In the genomic region with DNA sequence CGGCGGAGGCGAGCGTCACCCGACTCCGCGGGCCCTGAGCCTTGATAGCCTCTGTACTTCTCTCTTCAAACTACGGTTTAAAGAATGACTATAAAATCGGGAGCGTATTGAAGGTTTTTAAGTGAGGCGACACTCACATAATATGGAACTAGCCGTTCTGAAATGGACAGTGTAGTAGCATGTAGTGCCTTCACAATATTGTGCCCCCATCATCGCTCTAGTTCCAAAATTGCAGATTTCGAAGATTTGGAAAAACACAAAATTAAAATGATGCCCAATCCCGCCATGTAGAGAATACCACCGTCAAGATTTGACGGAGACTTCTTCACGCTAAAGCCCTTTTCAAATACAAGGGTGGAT, we compare ENCODE assay signal across 8 cellular contexts. TPM values are rescaled to one million over a fixed set of nuclear protein-coding genes. Genes with fewer than 3 reads are reported as not detected.
DNase-seq lines count a peak whose midpoint lies in the region; ATAC-seq, FAIRE-seq and TF ChIP-seq lines count a peak whose summit lies in the region.

No MANE protein-coding gene starts in this region.

- FAIRE-seq in endothelial cell of umbilical vein (lab: Jason Lieb, UNC) (no peak), pancreas (lab: Jason Lieb, UNC) (no peak), GM12891 (lab: Jason Lieb, UNC) (no peak)

- H3K27ac ChIP-seq in OCI-LY3 (ENCODE audit: low read length) (no peak overlapping the region), endothelial cell of umbilical vein (ENCODE audit: insufficient read depth, low read depth, low read length) (no peak overlapping the region), pancreas (peak overlapping the region in 3 of 4 donors; percentile 59 to 76 (median 73))

- H3K79me2 ChIP-seq in OCI-LY3 (ENCODE audit: low read length), result peaks cover 23% of the 10 kb centered on the region
- peaks cover 19% of the 10 kb centered on the region for H3K79me2 ChIP-seq in endothelial cell of umbilical vein (ENCODE audit: control insufficient read depth, insufficient read depth, low read length)

- peak overlapping the region; percentile 97 for H3K4me3 ChIP-seq in GM06990 (replicated peaks; ENCODE audit: low read depth, low read length)
- H3K4me3 ChIP-seq in OCI-LY3 (ENCODE audit: low read length), result peak overlapping the region; percentile 95
- H3K4me3 ChIP-seq in endothelial cell of umbilical vein (replicated peaks in 1 of 3; ENCODE audit: insufficient read depth in 1 of 3, low read depth in 1 of 3, low read length in 3 of 3), result peak overlapping the region in 1 of 3 experiments; percentile 15
- peak overlapping the region; percentile 77 to 99 (median 82) for H3K4me3 ChIP-seq in pancreas

- dilution Hi-C loops in endothelial cell of umbilical vein (cut with MboI; ENCODE audit: extremely low pct_ligation_motif_present, low sequenced_read_pairs), result no loop called here

- H3K27me3 ChIP-seq in GM06990 (replicated peaks; ENCODE audit: control insufficient read depth, insufficient read depth, low read length) (no peaks in the 10 kb centered on the region), OCI-LY3 (ENCODE audit: low read depth, low read length) (0 out of 2 replicates have a peak, but pooled peaks cover 2% of the 10 kb centered on the region), endothelial cell of umbilical vein (ENCODE audit: control insufficient read depth in 2 of 2, insufficient read depth in 2 of 2, low read length in 2 of 2) (peaks cover 3 to 7% of the 10 kb centered on the region in 2 experiments), pancreas (no peaks in the 10 kb centered on the region)

- H4K20me1 ChIP-seq in OCI-LY3 (ENCODE audit: insufficient read depth, low read length), result no peaks in the 10 kb centered on the region
- no peaks in the 10 kb centered on the region for H4K20me1 ChIP-seq in endothelial cell of umbilical vein (replicated peaks; ENCODE audit: control insufficient read depth, extremely low read depth, insufficient read depth, low read length)

- TF ChIP-seq POLR2A in endothelial cell of umbilical vein (IDR thresholded peaks at IDR 0.05; ENCODE audit: low read depth, low read length) (no peak), GM12891 (IDR thresholded peaks at IDR 0.05; ENCODE audit: low read depth, low read length) (no peak)

- CTCF ChIA-PET in endothelial cell of umbilical vein (lab: Charles Lee), result interaction anchor here (0.7 to 1.1 kb wide), 9 partner anchors 16 to 963 kb away, joined by 3 to 7 read pairs (median 3); partner anchors contain the start of gene TSEN2

- H3K36me3 ChIP-seq in GM06990 (ENCODE audit: control insufficient read depth, insufficient read depth, low read length) (peaks cover 5% of the 10 kb centered on the region), OCI-LY3 (replicated peaks; ENCODE audit: low read depth, low read length) (peaks cover 11% of the 10 kb centered on the region), endothelial cell of umbilical vein (ENCODE audit: control insufficient read depth in 2 of 2, extremely low read depth in 1 of 2, insufficient read depth in 2 of 2, low read length in 2 of 2) (peaks cover 0 to 7% of the 10 kb centered on the region in 2 experiments), pancreas (peaks cover 0 to 11% (median 9%) of the 10 kb centered on the region in 3 donors)

- H3K4me2 ChIP-seq in OCI-LY3 (ENCODE audit: low read length) (peak overlapping the region; percentile 79), endothelial cell of umbilical vein (ENCODE audit: insufficient read depth, low read length) (peak overlapping the region; percentile 38)

- DNase-seq in GM06990 (ENCODE audit: extremely low read depth, insufficient read length) (no peak), endothelial cell of umbilical vein (ENCODE audit: low read depth, low spot score) (no peak), pancreas (no peak), GM12891 (ENCODE audit: insufficient read length, low spot score) (no peak), NCI-H2029 treated with DMSO at 0.1 percent for 48 hours (lab: John Stamatoyannopoulos, UW) (no peak)
- no peak for DNase-seq in stimulated activated CD4-positive, alpha-beta T cell treated with anti-CD3 and anti-CD28 coated beads, Interleukin-4, amount 100 ng/mL, for 24 hours

- peak overlapping the region; percentile 95 for H2AFZ ChIP-seq in OCI-LY3 (ENCODE audit: low read depth, low read length)
- H2AFZ ChIP-seq in endothelial cell of umbilical vein (ENCODE audit: low read depth, low read length), result peak overlapping the region; percentile 49

- no peak for TF ChIP-seq CTCF in GM06990 (IDR thresholded peaks at IDR 0.05; ENCODE audit: insufficient read depth, low read length, poor library complexity, severe bottlenecking)
- TF ChIP-seq CTCF in OCI-LY3 (IDR thresholded peaks at IDR 0.05; ENCODE audit: low read depth, low read length), result no peak
- no peak for TF ChIP-seq CTCF in endothelial cell of umbilical vein (IDR thresholded peaks at IDR 0.05; ENCODE audit: extremely low read depth in 1 of 2, insufficient read depth in 1 of 2, low read depth in 1 of 2, low read length in 2 of 2)
- TF ChIP-seq CTCF in pancreas (IDR thresholded peaks at IDR 0.05), result peak in 1 of 4 donors; percentile 7

- POLR2A ChIA-PET in endothelial cell of umbilical vein (lab: Charles Lee), result no interaction called here

- 15 to 18% methylated on average over 18 of the region's 18 CpGs for WGBS in pancreas, 2 donors

- H3K9me3 ChIP-seq in OCI-LY3 (ENCODE audit: insufficient read depth, low read length) (no peaks in the 10 kb centered on the region), endothelial cell of umbilical vein (replicated peaks; ENCODE audit: control insufficient read depth, insufficient read depth, low read length) (no peaks in the 10 kb centered on the region), pancreas (no peaks in the 10 kb centered on the region)

- no TSS peak for BruUV-seq in endothelial cell of umbilical vein (replicated peaks; lab: Mats Ljungman, UMichigan)

- H3K9ac ChIP-seq in OCI-LY3 (ENCODE audit: low read length) (peak overlapping the region; percentile 56), endothelial cell of umbilical vein (replicated peaks; ENCODE audit: extremely low read depth, insufficient read depth, low read length) (no peak overlapping the region)

- no peaks in the 10 kb centered on the region for H3K9me1 ChIP-seq in endothelial cell of umbilical vein (replicated peaks; ENCODE audit: control insufficient read depth, extremely low read depth, insufficient read depth, low read length)

- H3K4me1 ChIP-seq in OCI-LY3 (ENCODE audit: low read length) (peaks cover 16% of the 10 kb centered on the region), endothelial cell of umbilical vein (ENCODE audit: control insufficient read depth, extremely low read depth, insufficient read depth, low read length) (peaks cover 15% of the 10 kb centered on the region), pancreas (peaks cover 0 to 8% (median 7%) of the 10 kb centered on the region in 3 donors)

- intact Hi-C loops in endothelial cell of umbilical vein (cut with micrococcal nuclease) (loop anchor here (2.0 to 5.0 kb wide), 2 partner anchors 130 to 332 kb away; no protein-coding TSS in a partner anchor), pancreas (cut with DNase I) (no loop called here)

- ATAC-seq in pancreas (no peak), HG03108 (IDR thresholded peaks at IDR 0.05; ENCODE audit: unreplicated experiment) (no peak)

TF ChIP-seq in endothelial cell of umbilical vein, 7 proteins besides CTCF, POLR2A, EP300 and RAD21:
- TF ChIP-seq FOS (IDR thresholded peaks at IDR 0.05; ENCODE audit: borderline replicate concordance, insufficient read depth, low read length) (no peak), EZH2 (IDR thresholded peaks at IDR 0.05; ENCODE audit: borderline replicate concordance, low read depth, low read length, severe bottlenecking) (no peak), POLR2AphosphoS5 (IDR thresholded peaks at IDR 0.05; ENCODE audit: insufficient read depth, low read depth, low read length) (no peak), MYC (IDR thresholded peaks at IDR 0.05; ENCODE audit: low read depth, low read length) (no peak), MAX (IDR thresholded peaks at IDR 0.05; ENCODE audit: insufficient read depth, insufficient read length) (no peak), GATA2 (IDR thresholded peaks at IDR 0.05; ENCODE audit: insufficient read depth, insufficient read length, low read depth, low read length) (no peak), JUN (IDR thresholded peaks at IDR 0.05; ENCODE audit: borderline replicate concordance, insufficient read depth, insufficient read length, low read depth) (no peak)
TF ChIP-seq in endothelial cell of umbilical vein: peak in this region for 0.

TF ChIP-seq in GM12891, 5 proteins besides CTCF, POLR2A, EP300 and RAD21:
- TF ChIP-seq SPI1 (IDR thresholded peaks at IDR 0.05; ENCODE audit: low read depth, low read length) (no peak), TAF1 (IDR thresholded peaks at IDR 0.05; ENCODE audit: low read depth, low read length) (no peak), POU2F2 (IDR thresholded peaks at IDR 0.05; ENCODE audit: low read depth, low read length) (no peak), POLR2AphosphoS5 (IDR thresholded peaks at IDR 0.05; ENCODE audit: low read depth, low read length) (no peak), PAX5 (IDR thresholded peaks at IDR 0.05; ENCODE audit: insufficient read depth, low read length, severe bottlenecking) (no peak)
TF ChIP-seq in GM12891: peak in this region for 0.

RNA-seq across cellular contexts. Expression of gene TAMM41, which starts 0.3 kb away (rescaled TPM):
- 25.1 and 29.7 TPM in 2 replicates for total RNA-seq in endothelial cell of umbilical vein
- polyA plus RNA-seq in endothelial cell of umbilical vein, result 12.6 and 18.7 TPM in 2 replicates
- polyA plus RNA-seq in endothelial cell of umbilical vein (2011; cell fraction: cytosol; rRNA removed), result 11.9 and 15.9 TPM in 2 replicates
- polyA plus RNA-seq in endothelial cell of umbilical vein (2011; cell fraction: nucleus; rRNA removed), result 19.5 TPM in 2 replicates
- polyA plus RNA-seq in endothelial cell of umbilical vein (2012), result 17.5 and 21.1 TPM in 2 replicates
- polyA minus RNA-seq in endothelial cell of umbilical vein, result 22.4 and 25.3 TPM in 2 replicates
- 23.7 TPM for polyA minus RNA-seq in endothelial cell of umbilical vein (2011; cell fraction: cytosol; rRNA and poly(A)+ RNA removed)
- polyA minus RNA-seq in endothelial cell of umbilical vein (2011; cell fraction: nucleus; rRNA and poly(A)+ RNA removed), result 31.4 and 32.8 TPM in 2 replicates
- 10 to 100 TPM in 1 of 6 donors, 1 to 10 TPM in 5; 6.2 to 14.0 (median 6.8) TPM for total RNA-seq in pancreas
- polyA plus RNA-seq in pancreas, result 10 to 100 TPM in 1 of 2 donors, 1 to 10 TPM in 1; 9.7 to 11.3 TPM
- 12.5 TPM for polyA plus RNA-seq in GM12891 (2012; ENCODE audit: low read depth, missing spikeins)

Comparison
In these comparisons a context has a peak if more than half of its experiments do, and no peak if none do; other contexts are left out.
1. H3K27ac ChIP-seq: peak in pancreas (3 of 4); none in OCI-LY3 (single experiment) and endothelial cell of umbilical vein (single experiment).